ENCODE assay signal across 9 cellular contexts in the genomic region with DNA sequence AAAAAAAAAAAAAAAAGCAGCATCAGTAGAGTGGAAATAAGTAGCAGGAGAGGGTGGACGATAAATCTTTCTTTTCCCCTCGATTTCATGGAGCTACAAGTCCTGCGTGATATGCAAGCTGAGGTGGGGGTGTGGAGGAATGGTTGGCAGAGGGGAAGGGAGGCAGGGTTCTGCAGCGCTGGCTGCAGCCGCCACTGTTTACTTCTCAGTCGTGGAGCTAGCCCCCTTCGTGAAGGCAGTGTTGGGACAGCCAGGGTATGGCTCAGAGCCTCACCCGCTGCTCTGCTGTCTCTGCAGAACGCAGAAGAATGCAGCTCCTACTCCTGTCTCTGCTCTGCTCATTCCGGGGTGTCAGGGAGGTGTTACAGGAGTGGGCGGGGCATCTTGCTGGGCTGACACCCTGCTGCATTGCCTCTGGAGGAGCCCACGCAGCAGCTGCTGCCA.
DNase-seq lines count a peak whose midpoint lies in the region; ATAC-seq and TF ChIP-seq lines count a peak whose summit lies in the region.
"Had no signal": no experiment of that assay in that cellular context is flagged by ENCODE, and none has a peak within 500 bp of the region (broad histone marks: within the 10 kb centered on the region; RNA-seq: fewer than 3 reads in every experiment).

No MANE protein-coding gene starts in this region.

- peak; percentile 91 for ATAC-seq in PC-3
- ATAC-seq in psoas muscle = no peak

- no peaks in the 10 kb centered on the region for H3K27me3 Mint-ChIP-seq in activated CD4-positive, alpha-beta T cell treated with anti-CD3 and anti-CD28 coated beads, Interleukin-2, amount 10 ng/mL, durations not matched to agents 7 days and 5 days
- H3K27me3 Mint-ChIP-seq: IgD-negative memory B cell had no signal

- CTCF ChIA-PET in GM10248 (lab: Yijun Ruan, JAX) = no interaction called here
- CTCF ChIA-PET in PC-3 (lab: Charles Lee) = interaction anchor here (0.7 kb wide), 1 partner anchor 273 kb away, joined by 6 read pairs; no protein-coding TSS in a partner anchor
- CTCF ChIA-PET in activated CD4-positive, alpha-beta T cell treated with anti-CD3 and anti-CD28 coated beads, Interleukin-2, amount 10 ng/mL, durations not matched to agents 7 days and 5 days (lab: Charles Lee) = no interaction called here

- BruUV-seq in PC-3 (replicated peaks; lab: Mats Ljungman, UMichigan) = no TSS peak

- no peak overlapping the region for H3K9ac ChIP-seq in PC-3 (ENCODE audit: low read length)

- H3K36me3 Mint-ChIP-seq in activated CD4-positive, alpha-beta T cell treated with anti-CD3 and anti-CD28 coated beads, Interleukin-2, amount 10 ng/mL, durations not matched to agents 7 days and 5 days (ENCODE audit: low read depth) = no peaks in the 10 kb centered on the region
- H3K36me3 Mint-ChIP-seq: IgD-negative memory B cell had no signal

- TF ChIP-seq CTCF in GM10248 (IDR thresholded peaks at IDR 0.05; ENCODE audit: control extremely low read depth, extremely low read depth, low read depth, missing control alignments) = no peak
- TF ChIP-seq CTCF in PC-3 (conservative IDR thresholded peaks at IDR 0.05; ENCODE audit: low read depth, low read length) = no peak
- TF ChIP-seq CTCF in fibroblast of villous mesenchyme (IDR thresholded peaks at IDR 0.05; ENCODE audit: insufficient read depth, low read depth, low read length) = no peak
- no peak for TF ChIP-seq CTCF in psoas muscle (IDR thresholded peaks at IDR 0.05)

- H3K79me2 ChIP-seq in PC-3 (ENCODE audit: low read length) = no peaks in the 10 kb centered on the region

- no peaks in the 10 kb centered on the region for H4K20me1 ChIP-seq in PC-3 (ENCODE audit: low read length)

- H3K4me3 ChIP-seq in PC-3 (ENCODE audit: low read length) (peak overlapping the region; percentile 77), fibroblast of villous mesenchyme (ENCODE audit: low read depth, low read length) (peak overlapping the region; percentile 17), psoas muscle (peak overlapping the region; percentile 33)

- intact Hi-C loops in PC-3 (cut with micrococcal nuclease) (no loop called here), psoas muscle (cut with DNase I) (no loop called here)

- no peaks in the 10 kb centered on the region for H3K9me3 Mint-ChIP-seq in activated CD4-positive, alpha-beta T cell treated with anti-CD3 and anti-CD28 coated beads, Interleukin-2, amount 10 ng/mL, durations not matched to agents 7 days and 5 days
- H3K9me3 Mint-ChIP-seq: IgD-negative memory B cell had no signal

- DNase-seq in GM10248 (ENCODE audit: extremely low spot score) (peak; percentile 10), PC-3 (peak; percentile 8), fibroblast of villous mesenchyme (ENCODE audit: low read depth) (no peak), psoas muscle (no peak), erythroblast (lab: John Stamatoyannopoulos, UW) (no peak), NCI-H1436 (lab: John Stamatoyannopoulos, UW) (no peak)
- DNase-seq in stimulated activated CD4-positive, alpha-beta T cell treated with anti-CD3 and anti-CD28 coated beads, Interleukin-4, amount 100 ng/mL, for 4 hours = no peak
- DNase-seq in activated CD4-positive, alpha-beta T cell treated with anti-CD3 and anti-CD28 coated beads, Interleukin-2, amount 10 ng/mL, durations not matched to agents 7 days and 5 days = no peak

- POLR2A ChIA-PET in GM10248 (lab: Yijun Ruan, JAX) = no interaction called here
- POLR2A ChIA-PET in PC-3 (lab: Charles Lee; ENCODE audit: unreplicated experiment) = no interaction called here
- POLR2A ChIA-PET in activated CD4-positive, alpha-beta T cell treated with anti-CD3 and anti-CD28 coated beads, Interleukin-2, amount 10 ng/mL, durations not matched to agents 7 days and 5 days (lab: Charles Lee) = no interaction called here

- no peak overlapping the region for H3K27ac ChIP-seq in PC-3 (ENCODE audit: low read length)
- H3K27ac ChIP-seq in psoas muscle = no peak overlapping the region

- 5 to 12% (median 5%) methylated on average over 12 of the region's 12 CpGs for WGBS in psoas muscle, 3 donors

- H3F3A ChIP-seq in PC-3 (ENCODE audit: low read length, unreplicated experiment) = no peaks in the 10 kb centered on the region

- no peaks in the 10 kb centered on the region for H3K4me1 ChIP-seq in PC-3 (ENCODE audit: insufficient read depth, low read length)
- H3K4me1 ChIP-seq in psoas muscle = no peaks in the 10 kb centered on the region

- H3K27ac Mint-ChIP-seq in activated CD4-positive, alpha-beta T cell treated with anti-CD3 and anti-CD28 coated beads, Interleukin-2, amount 10 ng/mL, durations not matched to agents 7 days and 5 days = no peak overlapping the region
- H3K27ac Mint-ChIP-seq: IgD-negative memory B cell had no signal

- no peaks in the 10 kb centered on the region for H3K36me3 ChIP-seq in PC-3 (ENCODE audit: low read depth, low read length)
- H3K36me3 ChIP-seq in psoas muscle (ENCODE audit: insufficient read depth in 1 of 2, low read depth in 1 of 2) = no peaks in the 10 kb centered on the region

- no peaks in the 10 kb centered on the region for H3K9me2 ChIP-seq in PC-3 (replicated peaks; ENCODE audit: low read length)

- no peak overlapping the region for H3K4me3 Mint-ChIP-seq in activated CD4-positive, alpha-beta T cell treated with anti-CD3 and anti-CD28 coated beads, Interleukin-2, amount 10 ng/mL, durations not matched to agents 7 days and 5 days

- peak overlapping the region; percentile 94 for H3K4me2 ChIP-seq in PC-3 (ENCODE audit: low read length)

- no peaks in the 10 kb centered on the region for H3K9me3 ChIP-seq in PC-3 (ENCODE audit: low read length)
- H3K9me3 ChIP-seq in psoas muscle = no peaks in the 10 kb centered on the region

- H3K27me3 ChIP-seq in PC-3 (ENCODE audit: low read length) (no peaks in the 10 kb centered on the region), psoas muscle (ENCODE audit: insufficient read depth in 3 of 3, low read length in 2 of 3) (no peaks in the 10 kb centered on the region)

- no peak for TF ChIP-seq POLR2A in erythroblast (IDR thresholded peaks at IDR 0.05; ENCODE audit: low read length)

- peak overlapping the region; percentile 88 for H2AFZ ChIP-seq in PC-3 (ENCODE audit: low read length)

- no peaks in the 10 kb centered on the region for H3K4me1 Mint-ChIP-seq in activated CD4-positive, alpha-beta T cell treated with anti-CD3 and anti-CD28 coated beads, Interleukin-2, amount 10 ng/mL, durations not matched to agents 7 days and 5 days
- H3K4me1 Mint-ChIP-seq: IgD-negative memory B cell had no signal

Comparison
In these comparisons a context has a peak if more than half of its experiments do, and no peak if none do; other contexts are left out.
1. DNase-seq: peak in GM10248 (single experiment) and PC-3 (single experiment); none in fibroblast of villous mesenchyme (single experiment), psoas muscle (0 of 2), stimulated activated CD4-positive, alpha-beta T cell treated with anti-CD3 and anti-CD28 coated beads, Interleukin-4, amount 100 ng/mL, for 4 hours (0 of 2), activated CD4-positive, alpha-beta T cell treated with anti-CD3 and anti-CD28 coated beads, Interleukin-2, amount 10 ng/mL, durations not matched to agents 7 days and 5 days (single experiment), erythroblast (0 of 2) and NCI-H1436 (single experiment).
2. H3K4me3 ChIP-seq: peak in every context shown above with its lines; median percentile 77 in PC-3; 33 in psoas muscle; 17 in fibroblast of villous mesenchyme.